Comparison of ENCODE assay signal across 11 cellular contexts in genomic region chr4:95181446-95182306, GRCh38.
DNase-seq lines count a peak whose midpoint lies in the region; ATAC-seq and TF ChIP-seq lines count a peak whose summit lies in the region.
"Had no signal": no experiment of that assay in that cellular context is flagged by ENCODE, and none has a peak within 500 bp of the region (broad histone marks: within the 10 kb centered on the region; RNA-seq: fewer than 3 reads in every experiment).

No MANE protein-coding gene starts in this region.

- no peak overlapping the region for H3K27ac Mint-ChIP-seq in CD4-positive, alpha-beta T cell
- H3K27ac Mint-ChIP-seq: activated naive CD4-positive, alpha-beta T cell treated with anti-CD3 and anti-CD28 coated beads, Interleukin-2, amount 50 U/mL, for 24 hours had no signal

- no peaks in the 10 kb centered on the region for H3K4me1 Mint-ChIP-seq in CD4-positive, alpha-beta T cell (ENCODE audit: low read depth)
- H3K4me1 Mint-ChIP-seq: activated naive CD4-positive, alpha-beta T cell treated with anti-CD3 and anti-CD28 coated beads, Interleukin-2, amount 50 U/mL, for 24 hours had no signal

- H3K36me3 Mint-ChIP-seq in CD4-positive, alpha-beta T cell (ENCODE audit: low read depth) = no peaks in the 10 kb centered on the region

- H3K9me3 ChIP-seq in CD4-positive, alpha-beta T cell (ENCODE audit: control insufficient read depth, low read length) = no peaks in the 10 kb centered on the region
- H3K9me3 ChIP-seq in HUES64 (ENCODE audit: insufficient read depth, low read depth, low read length) (peaks cover 14% of the 10 kb centered on the region), right atrium auricular region (no peaks in the 10 kb centered on the region)

- CTCF ChIA-PET in CD4-positive, alpha-beta T cell (lab: Charles Lee) = no interaction called here

- no peaks in the 10 kb centered on the region for H3K9me3 Mint-ChIP-seq in CD4-positive, alpha-beta T cell

- intact Hi-C loops in CD4-positive, alpha-beta T cell (cut with DNase I, micrococcal nuclease) = no loop called here

- TF ChIP-seq CTCF in CD4-positive, alpha-beta T cell (IDR thresholded peaks at IDR 0.05) = no peak
- TF ChIP-seq CTCF in right atrium auricular region (IDR thresholded peaks at IDR 0.05) (no peak), omental fat pad (IDR thresholded peaks at IDR 0.05) (no peak)

- WGBS in HUES64 = 40% methylated on average over 16 of the region's 16 CpGs

- POLR2A ChIA-PET in CD4-positive, alpha-beta T cell (lab: Charles Lee) = interaction anchor here (0.5 kb wide), 1 partner anchor 95 kb away, joined by 3 read pairs; no protein-coding TSS in a partner anchor

- H3K4me3 ChIP-seq in HUES64 (ENCODE audit: low read length) = 0 out of 2 replicates have a peak overlapping the region, but pooled peaks have one; percentile 2
- no peak overlapping the region for H3K4me3 ChIP-seq in right atrium auricular region

- DNase-seq in CD4-positive, alpha-beta T cell = peak in 1 of 10 experiments; percentile 15
- DNase-seq in astrocyte of the hippocampus (ENCODE audit: low read depth, low spot score) (peak; percentile 75), left kidney (ENCODE audit: low read depth, low spot score) (peak; percentile 67), NCI-H1694 (lab: John Stamatoyannopoulos, UW) (no peak), T-helper 1 cell (no peak), right atrium auricular region (ENCODE audit: low spot score) (no peak), omental fat pad (ENCODE audit: low spot score) (no peak)
- DNase-seq: DMS53, NCI-H226 had no signal

- peak; percentile 46 for ATAC-seq in CD4-positive, alpha-beta T cell (ENCODE audit: poor library complexity)
- no peak for ATAC-seq in omental fat pad (ENCODE audit: low FRiP score)

- peaks cover 17% of the 10 kb centered on the region; the same call in 1 of the 2 replicates for H3K4me1 ChIP-seq in HUES64 (ENCODE audit: insufficient read depth, low read length)
- no peaks in the 10 kb centered on the region for H3K4me1 ChIP-seq in right atrium auricular region

- H3K27ac ChIP-seq in CD4-positive, alpha-beta T cell (ENCODE audit: low read depth, low read length) = no peak overlapping the region
- H3K27ac ChIP-seq in HUES64 (ENCODE audit: low read depth, low read length) = peak overlapping the region; percentile 58
- H3K27ac ChIP-seq in right atrium auricular region = no peak overlapping the region

- H3K27me3 Mint-ChIP-seq in CD4-positive, alpha-beta T cell = no peaks in the 10 kb centered on the region

- H3K9ac ChIP-seq in HUES64 (ENCODE audit: low read depth, low read length) = no peak overlapping the region

- H3K27me3 ChIP-seq in CD4-positive, alpha-beta T cell (ENCODE audit: control insufficient read depth, insufficient read depth, low read length) = no peaks in the 10 kb centered on the region
- H3K27me3 ChIP-seq in HUES64 (ENCODE audit: insufficient read depth, low read length) = no peaks in the 10 kb centered on the region
- H3K27me3 ChIP-seq in right atrium auricular region = no peaks in the 10 kb centered on the region

- H3K4me3 Mint-ChIP-seq in CD4-positive, alpha-beta T cell = no peak overlapping the region
- H3K4me3 Mint-ChIP-seq: activated naive CD4-positive, alpha-beta T cell treated with anti-CD3 and anti-CD28 coated beads, Interleukin-2, amount 50 U/mL, for 24 hours had no signal

- peaks cover 4% of the 10 kb centered on the region; the same call in 1 of the 2 replicates for H3K36me3 ChIP-seq in HUES64 (ENCODE audit: insufficient read depth, low read length)
- no peaks in the 10 kb centered on the region for H3K36me3 ChIP-seq in right atrium auricular region

Comparison
In these comparisons a context has a peak if more than half of its experiments do, and no peak if none do; other contexts are left out.
1. DNase-seq: peak in astrocyte of the hippocampus (single experiment) and left kidney (single experiment); none in NCI-H1694 (single experiment), T-helper 1 cell (0 of 5), right atrium auricular region (single experiment) and omental fat pad (single experiment).